In genomic region chr4:2266821-2267220, GRCh38 we compare ENCODE assay signal across 1 cellular context.
A peak's percentile ranks its signal among the peaks of the same experiment; 100 is the strongest.
TF ChIP-seq lines count a peak whose summit lies in the region.

No MANE protein-coding gene starts in this region.

TF ChIP-seq in HepG2, 621 proteins besides CTCF, POLR2A, EP300 and RAD21:
- TF ChIP-seq CENPT (CRISPR knock-in tag; IDR thresholded peaks at IDR 0.05; ENCODE audit: low read depth) (no peak), ZMYM3 (CRISPR knock-in tag; IDR thresholded peaks at IDR 0.05) (0 out of 2 replicates have a peak, but pooled peaks have one; percentile 37)
